Comparison of ENCODE assay signal across 1 cellular context in the genomic region with DNA sequence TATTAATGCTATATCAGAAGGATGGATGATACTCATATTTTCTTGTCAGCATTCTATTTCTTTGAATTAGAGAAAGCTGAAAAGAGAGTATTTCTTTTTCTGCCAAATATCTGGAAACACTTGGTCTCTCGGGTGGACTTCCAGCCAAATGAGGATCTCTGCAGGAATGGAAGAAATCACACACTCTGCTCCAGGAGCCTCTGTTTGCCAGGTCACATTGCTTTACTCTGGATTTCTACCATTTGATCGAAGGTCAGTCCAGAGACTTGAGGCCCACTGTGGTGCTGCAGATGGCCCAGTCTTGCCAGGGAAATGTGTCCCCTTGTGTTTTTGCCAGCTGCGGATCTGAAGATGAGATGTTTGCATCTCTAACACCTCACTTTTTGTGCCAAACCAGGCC.
TF ChIP-seq lines count a peak whose summit lies in the region.

No MANE protein-coding gene starts in this region.

TF ChIP-seq in HepG2, 621 proteins besides CTCF, POLR2A, EP300 and RAD21:
- 0 out of 2 replicates have a peak, but pooled peaks have one; percentile 34 for TF ChIP-seq ZMYM4 (CRISPR knock-in tag; IDR thresholded peaks at IDR 0.05)
- no peak for TF ChIP-seq SMC3 (IDR thresholded peaks at IDR 0.05; ENCODE audit: low read length)
